ENCODE assay signal across 24 cellular contexts in the genomic region with DNA sequence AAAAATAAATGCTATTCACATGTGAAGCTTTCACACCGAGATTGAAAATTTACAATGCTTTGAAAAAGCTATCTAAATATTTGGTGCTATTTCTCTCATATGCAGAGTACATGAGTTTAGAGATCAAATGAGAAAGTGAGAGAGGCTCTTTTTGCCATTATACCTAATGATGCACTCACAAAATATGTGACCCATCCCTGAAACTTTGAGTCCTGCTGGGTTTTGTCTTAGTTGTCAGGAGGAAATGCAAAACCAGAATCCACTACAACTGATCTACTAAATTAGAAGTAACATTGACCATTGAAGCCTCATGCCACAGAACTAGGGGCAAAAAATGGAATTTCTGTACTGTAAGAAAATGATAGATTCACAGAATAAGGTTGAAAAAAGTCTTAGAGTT.
DNase-seq lines count a peak whose midpoint lies in the region; ATAC-seq and TF ChIP-seq lines count a peak whose summit lies in the region.
"Had no signal": no experiment of that assay in that cellular context is flagged by ENCODE, and none has a peak within 500 bp of the region (broad histone marks: within the 10 kb centered on the region; RNA-seq: fewer than 3 reads in every experiment).

No MANE protein-coding gene starts in this region.

- ATAC-seq in HG03565 (IDR thresholded peaks at IDR 0.05; ENCODE audit: unreplicated experiment) (no peak), HG03457 (IDR thresholded peaks at IDR 0.05; ENCODE audit: unreplicated experiment) (no peak)
- ATAC-seq: left lobe of liver had no signal

- no peak overlapping the region for H3K4me3 ChIP-seq in cardiac fibroblast (replicated peaks in 1 of 2; ENCODE audit: low read depth in 2 of 2, low read length in 2 of 2)
- H3K4me3 ChIP-seq: neural progenitor cell, right atrium auricular region, stomach, tibial nerve had no signal

- no peak for TF ChIP-seq CTCF in cardiac fibroblast (IDR thresholded peaks at IDR 0.05; ENCODE audit: low read depth, low read length)

- DNase-seq in EH (ENCODE audit: low read depth) (peak; percentile 29), LHCN-M2 (ENCODE audit: low read depth) (peak; percentile 58), cardiac fibroblast (ENCODE audit: low read depth in 2 of 2) (peak; percentile 15 to 29), kidney tubule cell (ENCODE audit: low spot score) (peak; percentile 25), COR-L47 (lab: John Stamatoyannopoulos, UW) (no peak), NCI-H446 treated with DMSO at 0.1 percent for 48 hours (lab: John Stamatoyannopoulos, UW) (no peak)
- DNase-seq: activated effector memory CD4-positive, alpha-beta T cell treated with anti-CD3 and anti-CD28 coated beads, Interleukin-2, amount 50 U/mL, for 16 hours; activated naive CD8-positive, alpha-beta T cell treated with anti-CD3 and anti-CD28 coated beads for 36 hours; activated T-cell treated with anti-CD3 and anti-CD28 coated beads for 4 hours; DND-41; KG1; mesenchymal stem cell; NCI-H1436 treated with DMSO at 0.1 percent for 48 hours; NCI-H2107; NCI-H82; stimulated activated CD4-positive, alpha-beta T cell treated with anti-CD3 and anti-CD28 coated beads, Interleukin-2, amount 100 ng/mL, for 24 hours; stomach; T-helper 2 cell had no signal

Comparison
In these comparisons a context has a peak if more than half of its experiments do, and no peak if none do; other contexts are left out.
1. DNase-seq: peak in EH (single experiment), LHCN-M2 (single experiment), cardiac fibroblast (2 of 2) and kidney tubule cell (single experiment); none in COR-L47 (single experiment) and NCI-H446 treated with DMSO at 0.1 percent for 48 hours (single experiment).